In genomic region chr6:26532699-26533523, GRCh38 we compare ENCODE assay signal across 1 cellular context.
A peak's percentile ranks its signal among the peaks of the same experiment; 100 is the strongest.
TF ChIP-seq lines count a peak whose summit lies in the region.

No MANE protein-coding gene starts in this region.

TF ChIP-seq in K562, 482 proteins besides CTCF, POLR2A, EP300 and RAD21 (continued from another document):
- 0 out of 2 replicates have a peak, but pooled peaks have one; percentile 11 for TF ChIP-seq MGA (IDR thresholded peaks at IDR 0.05)
- no peak for TF ChIP-seq BRCA1 (IDR thresholded peaks at IDR 0.05)
- no peak for TF ChIP-seq BRCA1 (CRISPR knock-in tag; IDR thresholded peaks at IDR 0.05)
- TF ChIP-seq L3MBTL2 (IDR thresholded peaks at IDR 0.05), result peak; percentile 66; the same call in 1 of the 2 replicates
- no peak for TF ChIP-seq MXD1 (CRISPR knock-in tag; IDR thresholded peaks at IDR 0.05; ENCODE audit: borderline replicate concordance, poor library complexity, severe bottlenecking)
- no peak for TF ChIP-seq ZBTB49 (CRISPR knock-in tag; IDR thresholded peaks at IDR 0.05; ENCODE audit: borderline replicate concordance)
- no peak; the same call in 1 of the 2 replicates for TF ChIP-seq ELF1 (tag; IDR thresholded peaks at IDR 0.05)
- TF ChIP-seq TRIM28 (IDR thresholded peaks at IDR 0.05), result 0 out of 2 replicates have a peak, but pooled peaks have one; percentile 52
- no peak; the same call in 1 of the 2 replicates for TF ChIP-seq REST (CRISPR knock-in tag; IDR thresholded peaks at IDR 0.05; ENCODE audit: low read depth)
- TF ChIP-seq SAFB2 (IDR thresholded peaks at IDR 0.05; ENCODE audit: borderline replicate concordance, low read depth, low read length, severe bottlenecking), result no peak
- TF ChIP-seq ERF (CRISPR knock-in tag; IDR thresholded peaks at IDR 0.05), result no peak
- TF ChIP-seq CC2D1A (IDR thresholded peaks at IDR 0.05), result no peak
- peak in 1 of 3 experiments; percentile 33 for TF ChIP-seq YY1 (IDR thresholded peaks at IDR 0.05; ENCODE audit: borderline replicate concordance in 1 of 3, control insufficient read depth in 1 of 3, extremely low read depth in 1 of 3, insufficient read depth in 3 of 3, insufficient read length in 1 of 3, insufficient replicate concordance in 2 of 3, low read depth in 1 of 3, low read length in 2 of 3)
- TF ChIP-seq HNRNPL (IDR thresholded peaks at IDR 0.05; ENCODE audit: low read depth, low read length), result no peak
- no peak for TF ChIP-seq TAF9B (IDR thresholded peaks at IDR 0.05; ENCODE audit: partially characterized antibody)
- TF ChIP-seq FOXJ3 (CRISPR knock-in tag; IDR thresholded peaks at IDR 0.05), result no peak
- no peak for TF ChIP-seq XRCC4 (IDR thresholded peaks at IDR 0.05; ENCODE audit: extremely low read depth, insufficient read depth, insufficient read length)
- 0 out of 2 replicates have a peak, but pooled peaks have one; percentile 86 for TF ChIP-seq AFF4 (CRISPR knock-in tag; IDR thresholded peaks at IDR 0.05)
- peak; percentile 70; the same call in 1 of the 2 replicates for TF ChIP-seq ZNF79 (CRISPR knock-in tag; IDR thresholded peaks at IDR 0.05; ENCODE audit: low read depth)
- no peak for TF ChIP-seq MLX (CRISPR knock-in tag; conservative IDR thresholded peaks at IDR 0.05)
- TF ChIP-seq ZNF644 (tag; IDR thresholded peaks at IDR 0.05; ENCODE audit: low read depth), result peak; percentile 74
